Comparison of ENCODE assay signal across 10 cellular contexts in the genomic region with DNA sequence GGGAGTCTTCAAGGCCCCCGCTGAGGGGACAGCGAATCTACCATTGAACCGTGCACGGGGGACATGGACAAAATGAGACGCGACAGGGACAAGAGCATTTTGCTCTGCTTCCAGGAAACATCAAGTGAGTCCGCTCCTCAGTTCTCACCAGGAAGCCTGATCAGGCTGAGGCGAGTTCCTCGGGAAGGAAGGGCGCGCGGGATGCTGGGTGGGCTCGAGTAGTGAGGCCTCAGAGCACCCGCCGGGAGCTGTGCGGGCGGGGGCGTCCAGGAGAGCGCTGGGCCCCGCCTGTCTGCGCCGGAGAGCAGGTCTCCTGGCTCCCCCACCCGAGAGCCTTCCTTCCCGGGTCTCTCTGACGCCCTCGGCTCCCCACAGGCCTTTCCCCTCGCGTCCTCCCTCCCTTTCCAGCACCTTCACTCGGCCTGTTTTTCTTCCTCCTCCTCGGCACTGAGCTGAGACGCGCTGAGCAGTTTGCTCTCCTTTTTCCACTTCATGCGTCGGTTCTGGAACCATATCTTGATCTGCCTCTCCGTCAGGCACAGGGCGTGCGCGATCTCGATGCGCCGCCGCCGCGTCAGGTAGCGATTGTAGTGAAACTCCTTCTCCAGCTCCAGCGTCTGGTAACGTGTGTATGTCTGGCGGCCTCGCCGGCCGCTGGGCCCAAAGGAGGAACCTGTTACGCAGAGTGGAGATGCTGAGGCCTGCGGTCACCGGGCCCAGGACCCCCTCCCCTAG. TPM values are rescaled to one million over a fixed set of nuclear protein-coding genes. Genes with fewer than 3 reads are reported as not detected.
DNase-seq lines count a peak whose midpoint lies in the region; ATAC-seq lines count a peak whose summit lies in the region.
"Had no signal": no experiment of that assay in that cellular context is flagged by ENCODE, and none has a peak within 500 bp of the region (broad histone marks: within the 10 kb centered on the region; RNA-seq: fewer than 3 reads in every experiment).

No MANE protein-coding gene starts in this region.

- H3K27ac ChIP-seq in mesendoderm (ENCODE audit: low read depth, low read length): no peak overlapping the region

- H3K79me2 ChIP-seq in mesendoderm (ENCODE audit: control insufficient read depth, insufficient read depth, low read length): no peaks in the 10 kb centered on the region

- H3K4ac ChIP-seq in mesendoderm (ENCODE audit: low read depth, low read length): no peak overlapping the region

- H3K4me3 ChIP-seq in mesendoderm (ENCODE audit: low read length): no peak overlapping the region

- WGBS in mesendoderm (ENCODE audit: extremely low coverage, insufficient coverage, low lambda C conversion rate): no CpG with 5 or more reads among the region's 54 CpGs

- H3K4me1 ChIP-seq in mesendoderm (ENCODE audit: control insufficient read depth, low read depth, low read length): peaks cover 7% of the 10 kb centered on the region

- no peaks in the 10 kb centered on the region for H3K79me1 ChIP-seq in mesendoderm (ENCODE audit: low read length)

- no peak overlapping the region for H3K27ac Mint-ChIP-seq in activated naive CD8-positive, alpha-beta T cell treated with anti-CD3 and anti-CD28 coated beads, Interleukin-2, amount 10 ng/mL, durations not matched to agents 7 days and 5 days

- H3K36me3 ChIP-seq in mesendoderm (ENCODE audit: control insufficient read depth, insufficient read depth, low read length): no peaks in the 10 kb centered on the region

- no peaks in the 10 kb centered on the region for H3K9me3 Mint-ChIP-seq in activated naive CD8-positive, alpha-beta T cell treated with anti-CD3 and anti-CD28 coated beads, Interleukin-2, amount 10 ng/mL, durations not matched to agents 7 days and 5 days

- H3K9ac ChIP-seq in mesendoderm (ENCODE audit: low read length): peak overlapping the region; percentile 22

- H3K27me3 Mint-ChIP-seq in activated naive CD8-positive, alpha-beta T cell treated with anti-CD3 and anti-CD28 coated beads, Interleukin-2, amount 10 ng/mL, durations not matched to agents 7 days and 5 days: peaks cover 91% of the 10 kb centered on the region

- H4K8ac ChIP-seq in mesendoderm (ENCODE audit: low read depth, low read length): no peak overlapping the region

- peak overlapping the region; percentile 83 for H3K4me3 Mint-ChIP-seq in activated naive CD8-positive, alpha-beta T cell treated with anti-CD3 and anti-CD28 coated beads, Interleukin-2, amount 10 ng/mL, durations not matched to agents 7 days and 5 days

- POLR2A ChIA-PET in activated naive CD8-positive, alpha-beta T cell treated with anti-CD3 and anti-CD28 coated beads, Interleukin-2, amount 10 ng/mL, durations not matched to agents 7 days and 5 days (lab: Charles Lee): no interaction called here

- H3K4me2 ChIP-seq in mesendoderm (ENCODE audit: low read length): peak overlapping the region; percentile 57

- H2BK5ac ChIP-seq in mesendoderm (ENCODE audit: low read length): no peak overlapping the region

- H2BK15ac ChIP-seq in mesendoderm (replicated peaks; ENCODE audit: low read depth): no peak overlapping the region

- no peak overlapping the region for H3K18ac ChIP-seq in mesendoderm (ENCODE audit: low read length)

- H3K27me3 ChIP-seq in mesendoderm (ENCODE audit: insufficient read depth, low read length, poor library complexity): peaks cover 84% of the 10 kb centered on the region

- H2AK5ac ChIP-seq in mesendoderm (ENCODE audit: low read length): no peak overlapping the region

- peak overlapping the region; percentile 10 for H3K56ac ChIP-seq in mesendoderm (ENCODE audit: low read length)

- no peaks in the 10 kb centered on the region for H3K36me3 Mint-ChIP-seq in activated naive CD8-positive, alpha-beta T cell treated with anti-CD3 and anti-CD28 coated beads, Interleukin-2, amount 10 ng/mL, durations not matched to agents 7 days and 5 days

- no peak overlapping the region for H2BK120ac ChIP-seq in mesendoderm (ENCODE audit: low read depth, low read length)

- H3K23ac ChIP-seq in mesendoderm (ENCODE audit: low read length): peak overlapping the region; percentile 51

- peak; percentile 42 for DNase-seq in stimulated activated CD4-positive, alpha-beta T cell treated with anti-CD3 and anti-CD28 coated beads, Interleukin-1b, Interleukin-23, amount 100 ng/mL, for 48 hours
- DNase-seq in stimulated activated CD4-positive, alpha-beta T cell treated with anti-CD3 and anti-CD28 coated beads, Interleukin-12 subunit alpha, Interleukin-12 subunit beta, amount 100 ng/mL, for 4 hours: no peak
- DNase-seq in activated naive CD8-positive, alpha-beta T cell treated with anti-CD3 and anti-CD28 coated beads, Interleukin-2, amount 10 ng/mL, durations not matched to agents 7 days and 5 days: peak; percentile 64
- DNase-seq in mesendoderm (no peak), ureter (ENCODE audit: low spot score) (peak; percentile 55), GM19240 (ENCODE audit: insufficient read length, low spot score) (no peak), OCI-M1 (lab: John Stamatoyannopoulos, UW) (no peak)
- DNase-seq: amygdala, DND-41 had no signal

- peaks cover 33% of the 10 kb centered on the region for H3K4me1 Mint-ChIP-seq in activated naive CD8-positive, alpha-beta T cell treated with anti-CD3 and anti-CD28 coated beads, Interleukin-2, amount 10 ng/mL, durations not matched to agents 7 days and 5 days

- ATAC-seq in activated naive CD8-positive, alpha-beta T cell treated with anti-CD3 and anti-CD28 coated beads, Interleukin-2, amount 10 ng/mL, durations not matched to agents 7 days and 5 days (ENCODE audit: low read depth): peak; percentile 26
- ATAC-seq in GM18517 (IDR thresholded peaks at IDR 0.05; ENCODE audit: unreplicated experiment): no peak

- no peak overlapping the region for H4K5ac ChIP-seq in mesendoderm (ENCODE audit: low read length)

RNA-seq across cellular contexts. Expression of a gene that starts 2.6 kb away (rescaled TPM):
- total RNA-seq in activated naive CD8-positive, alpha-beta T cell treated with anti-CD3 and anti-CD28 coated beads, Interleukin-2, amount 10 ng/mL, durations not matched to agents 7 days and 5 days: not detected
- polyA plus RNA-seq in mesendoderm (2013, experiment 1 of 2): not detected
- not detected for polyA plus RNA-seq in mesendoderm (2013, experiment 2 of 2)
- 30.1 TPM for total RNA-seq in ureter

RNA-seq across cellular contexts. Expression of a gene that starts 6.1 kb away (rescaled TPM):
- total RNA-seq in activated naive CD8-positive, alpha-beta T cell treated with anti-CD3 and anti-CD28 coated beads, Interleukin-2, amount 10 ng/mL, durations not matched to agents 7 days and 5 days: 10 to 100 TPM; 10.5 to 13.6 TPM
- 0.03 TPM for polyA plus RNA-seq in mesendoderm (2013, experiment 1 of 2)
- not detected for polyA plus RNA-seq in mesendoderm (2013, experiment 2 of 2)
- 179 TPM for total RNA-seq in ureter

RNA-seq across cellular contexts. Expression of a gene that starts 8.6 kb away (rescaled TPM):
- total RNA-seq in activated naive CD8-positive, alpha-beta T cell treated with anti-CD3 and anti-CD28 coated beads, Interleukin-2, amount 10 ng/mL, durations not matched to agents 7 days and 5 days: not detected
- not detected for polyA plus RNA-seq in mesendoderm (2013, experiment 1 of 2)
- not detected for polyA plus RNA-seq in mesendoderm (2013, experiment 2 of 2)
- total RNA-seq in ureter: 111 TPM

RNA-seq across cellular contexts. Expression of a gene that starts 14.7 kb away (rescaled TPM):
- total RNA-seq in activated naive CD8-positive, alpha-beta T cell treated with anti-CD3 and anti-CD28 coated beads, Interleukin-2, amount 10 ng/mL, durations not matched to agents 7 days and 5 days: 1 to 10 TPM in 1 of 2 experiments, under 1 TPM in 1; 0.80 to 1.0 TPM
- not detected for polyA plus RNA-seq in mesendoderm (2013, experiment 1 of 2)
- polyA plus RNA-seq in mesendoderm (2013, experiment 2 of 2): 0.04 TPM
- 28.9 TPM for total RNA-seq in ureter

RNA-seq across cellular contexts. Expression of a gene that starts 18.0 kb away (rescaled TPM):
- 1 to 10 TPM; 5.3 to 6.4 TPM for total RNA-seq in activated naive CD8-positive, alpha-beta T cell treated with anti-CD3 and anti-CD28 coated beads, Interleukin-2, amount 10 ng/mL, durations not matched to agents 7 days and 5 days
- not detected for polyA plus RNA-seq in mesendoderm (2013, experiment 1 of 2)
- polyA plus RNA-seq in mesendoderm (2013, experiment 2 of 2): not detected
- 28.7 TPM for total RNA-seq in ureter

Comparison
In these comparisons a context has a peak if more than half of its experiments do, and no peak if none do; other contexts are left out.
1. DNase-seq: peak in stimulated activated CD4-positive, alpha-beta T cell treated with anti-CD3 and anti-CD28 coated beads, Interleukin-1b, Interleukin-23, amount 100 ng/mL, for 48 hours (single experiment), activated naive CD8-positive, alpha-beta T cell treated with anti-CD3 and anti-CD28 coated beads, Interleukin-2, amount 10 ng/mL, durations not matched to agents 7 days and 5 days (single experiment) and ureter (single experiment); none in stimulated activated CD4-positive, alpha-beta T cell treated with anti-CD3 and anti-CD28 coated beads, Interleukin-12 subunit alpha, Interleukin-12 subunit beta, amount 100 ng/mL, for 4 hours (single experiment), mesendoderm (single experiment), GM19240 (single experiment) and OCI-M1 (single experiment).
2. RNA of a gene that starts 2.6 kb away (total RNA-seq): 30.1 TPM in ureter (single experiment); not detected in activated naive CD8-positive, alpha-beta T cell treated with anti-CD3 and anti-CD28 coated beads, Interleukin-2, amount 10 ng/mL, durations not matched to agents 7 days and 5 days; every median in the first group is over 10 times any median in the second.
3. RNA of a gene that starts 6.1 kb away (total RNA-seq): 179 TPM in ureter (single experiment); 10.5 to 13.6 TPM in activated naive CD8-positive, alpha-beta T cell treated with anti-CD3 and anti-CD28 coated beads, Interleukin-2, amount 10 ng/mL, durations not matched to agents 7 days and 5 days; every median in the first group is over 10 times any median in the second.
4. RNA of a gene that starts 8.6 kb away (total RNA-seq): 111 TPM in ureter (single experiment); not detected in activated naive CD8-positive, alpha-beta T cell treated with anti-CD3 and anti-CD28 coated beads, Interleukin-2, amount 10 ng/mL, durations not matched to agents 7 days and 5 days; every median in the first group is over 100 times any median in the second.